Comparison of ENCODE assay signal across 1 cellular context in genomic region chr11:111910637-111911562, GRCh38.
TF ChIP-seq lines count a peak whose summit lies in the region.

No MANE protein-coding gene starts in this region.

TF ChIP-seq in SK-N-SH, 30 proteins besides CTCF, POLR2A, EP300 and RAD21:
- TF ChIP-seq NRF1 (IDR thresholded peaks at IDR 0.05; ENCODE audit: low read depth, low read length) (no peak), RCOR1 (IDR thresholded peaks at IDR 0.05; ENCODE audit: low read length) (no peak), RFX5 (IDR thresholded peaks at IDR 0.05; ENCODE audit: low read length) (no peak), EZH2phosphoT487 (IDR thresholded peaks at IDR 0.05; ENCODE audit: borderline replicate concordance, low read depth) (no peak), USF2 (IDR thresholded peaks at IDR 0.05; ENCODE audit: borderline replicate concordance, low read depth, low read length) (no peak), TCF12 (IDR thresholded peaks at IDR 0.05) (no peak), IRF3 (IDR thresholded peaks at IDR 0.05; ENCODE audit: low read depth, low read length) (no peak), POLR2AphosphoS5 (IDR thresholded peaks at IDR 0.05; ENCODE audit: low read depth, low read length) (no peak), GATA2 (CRISPR knock-in tag; IDR thresholded peaks at IDR 0.05) (no peak), RXRA (IDR thresholded peaks at IDR 0.05; ENCODE audit: borderline replicate concordance, low read depth) (no peak), ELF1 (IDR thresholded peaks at IDR 0.05) (no peak), CHD2 (IDR thresholded peaks at IDR 0.05; ENCODE audit: low read length, partially characterized antibody) (no peak), USF1 (IDR thresholded peaks at IDR 0.05; ENCODE audit: borderline replicate concordance, low read depth) (no peak), SIN3A (IDR thresholded peaks at IDR 0.05; ENCODE audit: borderline replicate concordance, low read depth, low read length) (no peak), MAX (IDR thresholded peaks at IDR 0.05; ENCODE audit: low read depth) (no peak), REST (IDR thresholded peaks at IDR 0.05; ENCODE audit: low read depth, low read length) (no peak), MEF2A (IDR thresholded peaks at IDR 0.05; ENCODE audit: borderline replicate concordance, low read depth) (no peak), ZBTB33 (IDR thresholded peaks at IDR 0.05; ENCODE audit: borderline replicate concordance, low read depth) (no peak), PBX3 (IDR thresholded peaks at IDR 0.05) (no peak)
